ENCODE assay signal across 8 cellular contexts in the genomic region with DNA sequence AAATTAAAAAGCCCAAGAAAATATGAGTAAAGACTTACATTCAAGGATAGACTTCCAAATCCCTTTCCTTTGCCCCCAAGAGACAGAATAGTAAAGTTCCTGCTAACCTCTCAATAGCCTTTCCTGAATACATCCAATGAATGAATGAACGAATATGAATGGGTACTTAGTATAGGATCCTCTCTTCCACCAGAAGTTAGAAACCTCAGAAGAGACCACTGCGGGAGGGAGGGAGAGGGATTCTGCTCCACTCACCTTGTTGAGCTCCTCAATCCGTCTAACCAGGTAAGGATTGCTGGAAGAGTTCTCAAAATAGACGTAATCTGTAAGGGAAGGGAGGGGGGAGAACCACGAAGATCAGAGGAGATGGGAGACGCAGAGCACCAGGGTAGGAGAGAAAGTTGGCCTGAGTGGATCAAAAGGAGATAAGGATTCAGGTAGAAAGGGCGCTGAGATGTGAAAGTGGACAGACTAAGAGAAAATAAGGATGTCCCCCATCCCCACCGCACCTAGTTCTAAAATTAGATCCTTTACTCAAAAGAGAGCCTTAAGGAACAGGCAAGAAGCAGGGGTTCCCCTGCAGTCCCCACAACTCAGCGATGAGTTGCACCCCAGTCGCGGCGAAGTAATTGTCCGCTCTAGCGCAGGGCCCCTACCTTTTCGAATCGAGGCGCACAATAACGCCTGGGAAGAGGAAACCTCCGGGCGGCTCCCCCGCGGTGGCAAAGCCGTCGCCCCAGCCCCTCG. TPM values are rescaled to one million over a fixed set of nuclear protein-coding genes. Genes with fewer than 3 reads are reported as not detected.
DNase-seq lines count a peak whose midpoint lies in the region; ATAC-seq and TF ChIP-seq lines count a peak whose summit lies in the region.

No MANE protein-coding gene starts in this region.

- H3K27ac ChIP-seq in stomach smooth muscle (ENCODE audit: low read length): peak overlapping the region; percentile 89

- no peak for ATAC-seq in activated CD4-positive, alpha-beta T cell treated with anti-CD3 and anti-CD28 coated beads for 36 hours

- POLR2A ChIA-PET in activated CD4-positive, alpha-beta T cell treated with anti-CD3 and anti-CD28 coated beads for 36 hours (lab: Charles Lee): interaction anchor here (0.6 to 3.3 kb wide), 7 partner anchors 9 to 255 kb away, joined by 3 to 81 read pairs (median 6); partner anchors contain the start of genes B3GAT3, C11orf98, CSKMT and EEF1G
- POLR2A ChIA-PET in GM10248 (lab: Yijun Ruan, JAX): interaction anchor here (1.2 to 3.1 kb wide), 3 partner anchors 9 to 64 kb away, joined by 4 to 64 read pairs (median 21); partner anchors contain the start of genes C11orf98, CSKMT and TUT1

- no peaks in the 10 kb centered on the region for H3K9me3 ChIP-seq in iPS-15b (ENCODE audit: control insufficient read depth, insufficient read depth, low read length)
- no peaks in the 10 kb centered on the region for H3K9me3 ChIP-seq in stomach smooth muscle (ENCODE audit: control insufficient read depth in 2 of 2, low read length in 2 of 2)

- TF ChIP-seq CTCF in GM10248 (IDR thresholded peaks at IDR 0.05; ENCODE audit: control extremely low read depth, extremely low read depth, low read depth, missing control alignments): no peak

- H3K4me3 Mint-ChIP-seq in activated CD4-positive, alpha-beta T cell treated with anti-CD3 and anti-CD28 coated beads for 36 hours: peak overlapping the region; percentile 91

- H3K27me3 Mint-ChIP-seq in activated CD4-positive, alpha-beta T cell treated with anti-CD3 and anti-CD28 coated beads for 36 hours: no peaks in the 10 kb centered on the region

- H3K4me1 Mint-ChIP-seq in activated CD4-positive, alpha-beta T cell treated with anti-CD3 and anti-CD28 coated beads for 36 hours: peaks cover 48% of the 10 kb centered on the region

- H3K36me3 ChIP-seq in iPS-15b (ENCODE audit: control insufficient read depth, insufficient read depth, low read length) (peaks cover 29% of the 10 kb centered on the region), stomach smooth muscle (ENCODE audit: control insufficient read depth in 2 of 2, insufficient read depth in 2 of 2, low read length in 2 of 2) (peaks cover 25 to 28% of the 10 kb centered on the region in 2 donors)

- peak; percentile 60 for DNase-seq in activated CD4-positive, alpha-beta T cell treated with anti-CD3 and anti-CD28 coated beads for 36 hours
- DNase-seq in activated CD4-positive, alpha-beta T cell treated with anti-CD3 and anti-CD28 coated beads for 1 hour: no peak
- DNase-seq in activated T-helper 1 cell treated with Interleukin-2 at 50 U/mL for 16 hours (ENCODE audit: low read depth) (peak; percentile 13), HuH-7.5 (ENCODE audit: low spot score) (no peak), GM10248 (ENCODE audit: extremely low spot score) (no peak), hepatic stellate cell (ENCODE audit: low spot score) (no peak)

- H3K27ac Mint-ChIP-seq in activated CD4-positive, alpha-beta T cell treated with anti-CD3 and anti-CD28 coated beads for 36 hours: peak overlapping the region; percentile 96

- H3K4me1 ChIP-seq in iPS-15b (ENCODE audit: control insufficient read depth, insufficient read depth, low read length) (peaks cover 11% of the 10 kb centered on the region), stomach smooth muscle (ENCODE audit: control insufficient read depth, insufficient read depth, low read length) (peaks cover 51% of the 10 kb centered on the region)

- H3K36me3 Mint-ChIP-seq in activated CD4-positive, alpha-beta T cell treated with anti-CD3 and anti-CD28 coated beads for 36 hours (ENCODE audit: low read depth): peaks cover 73% of the 10 kb centered on the region

- H3K4me3 ChIP-seq in iPS-15b (ENCODE audit: low read depth, low read length) (peak overlapping the region; percentile 86), stomach smooth muscle (ENCODE audit: low read length in 2 of 2) (peak overlapping the region; percentile 76 to 89)

- H3K9me3 Mint-ChIP-seq in activated CD4-positive, alpha-beta T cell treated with anti-CD3 and anti-CD28 coated beads for 36 hours (ENCODE audit: low read depth): no peaks in the 10 kb centered on the region

- intact Hi-C loops in activated CD4-positive, alpha-beta T cell treated with anti-CD3 and anti-CD28 coated beads for 36 hours (cut with DNase I, micrococcal nuclease): loop anchor here (2.0 to 10.0 kb wide), 4 partner anchors 48 to 1644 kb away; partner anchors contain the start of genes FKBP2 (in 1 of the 2), PPP1R14B (in 1 of the 2) and UBXN1 (in 1 of the 2)

- H3K27me3 ChIP-seq in iPS-15b (ENCODE audit: control insufficient read depth, insufficient read depth, low read length) (peaks cover 17% of the 10 kb centered on the region), stomach smooth muscle (ENCODE audit: control insufficient read depth in 1 of 2, insufficient read depth in 2 of 2, low read length in 2 of 2) (no peaks in the 10 kb centered on the region)

- H3K9ac ChIP-seq in iPS-15b (ENCODE audit: low read depth, low read length) (peak overlapping the region; percentile 87), stomach smooth muscle (ENCODE audit: low read length in 2 of 2) (peak overlapping the region; percentile 88 to 90)

- CTCF ChIA-PET in activated CD4-positive, alpha-beta T cell treated with anti-CD3 and anti-CD28 coated beads for 36 hours (lab: Charles Lee): interaction anchor here (0.6 to 2.1 kb wide), 6 partner anchors 9 to 262 kb away, joined by 3 to 18 read pairs (median 6); partner anchors contain the start of genes EML3, ROM1 and TUT1
- CTCF ChIA-PET in GM10248 (lab: Yijun Ruan, JAX): interaction anchor here (1.3 to 2.5 kb wide), 3 partner anchors 8 to 19 kb away, joined by 4 to 26 read pairs (median 12); partner anchors contain the start of genes EML3 and TUT1

RNA-seq across cellular contexts. Expression of gene MTA2, which starts 1.1 kb away (rescaled TPM):
- total RNA-seq in activated CD4-positive, alpha-beta T cell treated with anti-CD3 and anti-CD28 coated beads for 36 hours: 100 to 1,000 TPM; 159 to 179 TPM

RNA-seq across cellular contexts. Expression of gene TUT1, which starts 9.2 kb away (rescaled TPM):
- total RNA-seq in activated CD4-positive, alpha-beta T cell treated with anti-CD3 and anti-CD28 coated beads for 36 hours: 10 to 100 TPM; 32.5 to 36.0 TPM

RNA-seq across cellular contexts. Expression of gene EML3, which starts 12.0 kb away (rescaled TPM):
- total RNA-seq in activated CD4-positive, alpha-beta T cell treated with anti-CD3 and anti-CD28 coated beads for 36 hours: 100 to 1,000 TPM; 101 to 112 TPM

RNA-seq across cellular contexts. Expression of gene ROM1, which starts 12.5 kb away (rescaled TPM):
- total RNA-seq in activated CD4-positive, alpha-beta T cell treated with anti-CD3 and anti-CD28 coated beads for 36 hours: 1 to 10 TPM; 1.5 to 1.9 TPM

RNA-seq across cellular contexts. Expression of gene B3GAT3, which starts 21.2 kb away (rescaled TPM):
- 10 to 100 TPM; 48.7 to 57.5 TPM for total RNA-seq in activated CD4-positive, alpha-beta T cell treated with anti-CD3 and anti-CD28 coated beads for 36 hours

Comparison
In these comparisons a context has a peak if more than half of its experiments do, and no peak if none do; other contexts are left out.
1. DNase-seq: peak in activated CD4-positive, alpha-beta T cell treated with anti-CD3 and anti-CD28 coated beads for 36 hours (single experiment) and activated T-helper 1 cell treated with Interleukin-2 at 50 U/mL for 16 hours (single experiment); none in activated CD4-positive, alpha-beta T cell treated with anti-CD3 and anti-CD28 coated beads for 1 hour (single experiment), HuH-7.5 (single experiment), GM10248 (single experiment) and hepatic stellate cell (single experiment).